Comparison of ENCODE assay signal across 1 cellular context in genomic region chr20:3711418-3712043, GRCh38.
A peak's percentile ranks its signal among the peaks of the same experiment; 100 is the strongest.
TF ChIP-seq lines count a peak whose summit lies in the region.

No MANE protein-coding gene starts in this region.

TF ChIP-seq in HepG2, 621 proteins besides CTCF, POLR2A, EP300 and RAD21:
- 0 out of 2 replicates have a peak, but pooled peaks have one; percentile 38 for TF ChIP-seq MTERF4 (CRISPR knock-in tag; IDR thresholded peaks at IDR 0.05)
- no peak for TF ChIP-seq ZNF235 (CRISPR knock-in tag; IDR thresholded peaks at IDR 0.05; ENCODE audit: borderline replicate concordance)
- TF ChIP-seq REST (IDR thresholded peaks at IDR 0.05; ENCODE audit: borderline replicate concordance in 1 of 2, low read depth in 1 of 2, low read length in 2 of 2): peak in 1 of 2 experiments; percentile 63; a peak in 2 of 4 replicates
- TF ChIP-seq FOXK2 (IDR thresholded peaks at IDR 0.05): 0 out of 2 replicates have a peak, but pooled peaks have one; percentile 9
- TF ChIP-seq GLI4 (CRISPR knock-in tag; IDR thresholded peaks at IDR 0.05; ENCODE audit: borderline replicate concordance): peak; percentile 10; the same call in 1 of the 2 replicates
- TF ChIP-seq ZNF33B (CRISPR knock-in tag; IDR thresholded peaks at IDR 0.05): 0 out of 2 replicates have a peak, but pooled peaks have one; percentile 21
- no peak for TF ChIP-seq ZNF550 (CRISPR knock-in tag; IDR thresholded peaks at IDR 0.05; ENCODE audit: borderline replicate concordance)
- no peak for TF ChIP-seq ZNF382 (CRISPR knock-in tag; IDR thresholded peaks at IDR 0.05; ENCODE audit: borderline replicate concordance)
